In genomic region chr14:59269431-59269830, GRCh38 we compare ENCODE assay signal across 34 cellular contexts.
"Had no signal": no experiment of that assay in that cellular context is flagged by ENCODE, and none has a peak within 500 bp of the region (broad histone marks: within the 10 kb centered on the region; RNA-seq: fewer than 3 reads in every experiment).

No MANE protein-coding gene starts in this region.

- H3K27ac ChIP-seq: adrenal gland, brain microvascular endothelial cell, cardiac muscle cell, Peyer's patch, SJSA1 had no signal

- H3K4me3 Mint-ChIP-seq: activated CD4-positive, alpha-beta T cell treated with anti-CD3 and anti-CD28 coated beads for 36 hours; activated CD4-positive, alpha-beta T cell treated with anti-CD3 and anti-CD28 coated beads, Interleukin-2, amount 10 ng/mL, durations not matched to agents 7 days and 5 days; activated CD8-positive, alpha-beta T cell treated with anti-CD3 and anti-CD28 coated beads, Interleukin-2, amount 10 ng/mL, durations not matched to agents 7 days and 5 days; activated T-cell treated with anti-CD3 and anti-CD28 coated beads, Interleukin-2, amount 50 U/mL, for 24 hours; central memory CD8-positive, alpha-beta T cell; T-helper 1 cell treated with Interleukin-12 subunit alpha and Interleukin-12 subunit beta and Interleukin-4 antibody, amounts not matched to agents 30 μg/mL and 1 μg/mL, for 36 hours; T-helper 2 cell treated with Interferon-gamma antibody and Interleukin-4, amounts not matched to agents 5 μg/mL and 100 μg/mL, for 36 hours had no signal

- H3K9me3 ChIP-seq: adrenal gland, Peyer's patch, SJSA1, SK-N-SH had no signal

- H3K9me3 Mint-ChIP-seq: activated CD4-positive, alpha-beta T cell treated with anti-CD3 and anti-CD28 coated beads, Interleukin-2, amount 10 ng/mL, durations not matched to agents 7 days and 5 days; activated T-cell treated with anti-CD3 and anti-CD28 coated beads, Interleukin-2, amount 50 U/mL, for 24 hours; activated T-helper 2 cell treated with anti-CD3 and anti-CD28 coated beads, Interferon-gamma antibody, Interleukin-2, Interleukin-4, amounts not matched to agents 10 μg/mL and 5 μg/mL and 100 μg/mL, durations not matched to agents 14 hours and 24 hours and 36 hours; central memory CD8-positive, alpha-beta T cell; T-helper 1 cell treated with Interleukin-12 subunit alpha and Interleukin-12 subunit beta and Interleukin-4 antibody, amounts not matched to agents 30 μg/mL and 1 μg/mL, for 36 hours; T-helper 2 cell treated with Interferon-gamma antibody and Interleukin-4, amounts not matched to agents 5 μg/mL and 100 μg/mL, for 36 hours had no signal

- H3K27me3 ChIP-seq: adrenal gland, brain microvascular endothelial cell, cardiac muscle cell, Peyer's patch, SJSA1 had no signal

- H3K4me1 ChIP-seq: Peyer's patch had no signal

- H3K36me3 ChIP-seq: brain microvascular endothelial cell, cardiac muscle cell had no signal

- ATAC-seq: activated CD4-positive, alpha-beta T cell treated with anti-CD3 and anti-CD28 coated beads for 36 hours; activated CD4-positive, CD25-positive, alpha-beta regulatory T cell treated with anti-CD3 and anti-CD28 coated beads, Interleukin-2, amount 50 U/mL, for 24 hours; activated CD8-positive, alpha-beta T cell treated with anti-CD3 and anti-CD28 coated beads, Interleukin-2, amount 10 ng/mL, durations not matched to agents 7 days and 5 days; activated naive CD4-positive, alpha-beta T cell treated with anti-CD3 and anti-CD28 coated beads, Interleukin-2, amount 50 U/mL, for 72 hours; PC-3 had no signal

- H3K4me3 ChIP-seq: adrenal gland, cardiac muscle cell, Peyer's patch, SJSA1 had no signal

- H3K27ac Mint-ChIP-seq: activated CD4-positive, alpha-beta T cell treated with anti-CD3 and anti-CD28 coated beads for 36 hours; activated CD4-positive, alpha-beta T cell treated with anti-CD3 and anti-CD28 coated beads, Interleukin-2, amount 10 ng/mL, durations not matched to agents 7 days and 5 days; activated CD8-positive, alpha-beta T cell treated with anti-CD3 and anti-CD28 coated beads, Interleukin-2, amount 10 ng/mL, durations not matched to agents 7 days and 5 days; activated naive CD4-positive, alpha-beta T cell treated with anti-CD3 and anti-CD28 coated beads, Interleukin-2, amount 50 U/mL, for 72 hours; activated T-cell treated with anti-CD3 and anti-CD28 coated beads, Interleukin-2, amount 50 U/mL, for 24 hours; activated T-helper 2 cell treated with anti-CD3 and anti-CD28 coated beads, Interferon-gamma antibody, Interleukin-2, Interleukin-4, amounts not matched to agents 10 μg/mL and 5 μg/mL and 100 μg/mL, durations not matched to agents 14 hours and 24 hours and 36 hours; T-helper 1 cell treated with Interleukin-12 subunit alpha and Interleukin-12 subunit beta and Interleukin-4 antibody, amounts not matched to agents 30 μg/mL and 1 μg/mL, for 36 hours; T-helper 2 cell treated with Interferon-gamma antibody and Interleukin-4, amounts not matched to agents 5 μg/mL and 100 μg/mL, for 36 hours had no signal

- H3K27me3 Mint-ChIP-seq: activated CD4-positive, alpha-beta T cell treated with anti-CD3 and anti-CD28 coated beads for 36 hours; activated CD4-positive, alpha-beta T cell treated with anti-CD3 and anti-CD28 coated beads, Interleukin-2, amount 10 ng/mL, durations not matched to agents 7 days and 5 days; activated T-cell treated with anti-CD3 and anti-CD28 coated beads, Interleukin-2, amount 50 U/mL, for 24 hours; central memory CD8-positive, alpha-beta T cell had no signal

- DNase-seq: activated CD4-positive, alpha-beta T cell treated with anti-CD3 and anti-CD28 coated beads for 36 hours; activated CD4-positive, alpha-beta T cell treated with anti-CD3 and anti-CD28 coated beads, Interleukin-2, amount 10 ng/mL, durations not matched to agents 7 days and 5 days; activated CD4-positive, alpha-beta T cell treated with anti-CD3 and anti-CD28 coated beads, Interleukin-2, amount 50 U/mL, for 48 hours; activated CD8-positive, alpha-beta T cell treated with anti-CD3 and anti-CD28 coated beads, Interleukin-2, amount 10 ng/mL, durations not matched to agents 7 days and 5 days; activated gamma-delta T cell; activated naive CD4-positive, alpha-beta T cell treated with Interleukin-2 at 50 U/mL for 16 hours; activated T-cell treated with anti-CD3 and anti-CD28 coated beads, Interleukin-2, amount 50 U/mL, for 24 hours; adrenal gland; anterior cingulate cortex; brain microvascular endothelial cell; Kasumi-1; KG1; MM.1S; MV-4-11; NCI-H1092; NCI-H1436 treated with DMSO at 0.1 percent for 48 hours; NCI-H1694 treated with DMSO at 0.1 percent for 48 hours; NCI-H2029; NCI-H345; NCI-H524 treated with DMSO at 0.1 percent for 48 hours; NK-92 treated with Interleukin-12 subunit alpha and Interleukin-12 subunit beta, amount 100 ng/mL, for 24 hours; PC-3; Peyer's patch; RPMI8226; SHP77 treated with DMSO at 0.1 percent for 48 hours; SK-N-SH had no signal
